4 cellular contexts compared by ENCODE assay signal in the genomic region with DNA sequence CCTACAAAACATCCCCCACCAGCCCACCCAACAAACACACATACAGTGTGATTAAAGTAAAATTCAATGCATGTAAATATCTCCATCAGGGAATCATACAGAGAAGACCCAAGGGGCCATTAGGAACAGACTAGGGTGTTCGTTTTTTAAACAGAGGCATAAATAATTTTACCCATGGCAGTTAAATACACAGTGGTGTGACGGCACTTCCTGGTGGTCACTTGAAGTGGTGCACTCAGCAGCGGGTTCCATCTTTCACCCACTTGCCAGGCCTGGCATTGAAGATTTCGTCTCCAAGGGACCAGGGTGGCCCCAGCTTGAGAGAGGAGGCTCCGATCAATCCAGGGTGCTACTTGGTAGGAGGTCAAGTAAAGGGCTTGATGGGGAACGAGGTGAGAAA. TPM values are rescaled to one million over a fixed set of nuclear protein-coding genes. Genes with fewer than 3 reads are reported as not detected.
"Had no signal": no experiment of that assay in that cellular context is flagged by ENCODE, and none has a peak within 500 bp of the region (broad histone marks: within the 10 kb centered on the region; RNA-seq: fewer than 3 reads in every experiment).

No MANE protein-coding gene starts in this region.

RNA-seq across cellular contexts. Expression of gene LGALS9C, which starts 20.5 kb away (rescaled TPM):
- total RNA-seq: activated CD8-positive, alpha-beta memory T cell treated with anti-CD3 and anti-CD28 coated beads for 36 hours; activated T-helper 1 cell treated with anti-CD3 and anti-CD28 coated beads, Interleukin-12 subunit alpha, Interleukin-12 subunit beta, Interleukin-2, Interleukin-4 antibody, amounts not matched to agents 30 ng/mL and 10 ng/mL and 1 ng/mL, durations not matched to agents 14 hours and 24 hours and 36 hours; left ventricle myocardium inferior had no signal
- polyA plus RNA-seq: right cardiac atrium had no signal
